ENCODE assay signal across 13 cellular contexts in genomic region chr13:27131906-27132305, GRCh38. TPM values are rescaled to one million over a fixed set of nuclear protein-coding genes. Genes with fewer than 3 reads are reported as not detected.
DNase-seq lines count a peak whose midpoint lies in the region; ATAC-seq and TF ChIP-seq lines count a peak whose summit lies in the region.
"Had no signal": no experiment of that assay in that cellular context is flagged by ENCODE, and none has a peak within 500 bp of the region (broad histone marks: within the 10 kb centered on the region; RNA-seq: fewer than 3 reads in every experiment).

No MANE protein-coding gene starts in this region.

- WGBS in right cardiac atrium = 82% methylated on average over 3 of the region's 3 CpGs

- H3K36me3 Mint-ChIP-seq in activated CD8-positive, alpha-beta memory T cell treated with anti-CD3 and anti-CD28 coated beads, Interleukin-2, amount 10 ng/mL, durations not matched to agents 7 days and 5 days = peaks cover 35% of the 10 kb centered on the region
- H3K36me3 Mint-ChIP-seq in activated naive CD8-positive, alpha-beta T cell treated with anti-CD3 and anti-CD28 coated beads, Interleukin-2, amount 50 U/mL, for 24 hours (ENCODE audit: low read depth) = peaks cover 20% of the 10 kb centered on the region

- ATAC-seq in activated CD8-positive, alpha-beta memory T cell treated with anti-CD3 and anti-CD28 coated beads, Interleukin-2, amount 10 ng/mL, durations not matched to agents 7 days and 5 days = no peak
- no peak for ATAC-seq in activated naive CD8-positive, alpha-beta T cell treated with anti-CD3 and anti-CD28 coated beads, Interleukin-2, amount 50 U/mL, for 24 hours
- no peak for ATAC-seq in right cardiac atrium
- ATAC-seq in GM21717 (IDR thresholded peaks at IDR 0.05; ENCODE audit: unreplicated experiment) = no peak

- H3K4me2 ChIP-seq in MM.1S (ENCODE audit: low read depth, low read length) = peak overlapping the region; percentile 21; the same call in 1 of the 2 replicates

- H3K9me2 ChIP-seq in MM.1S (replicated peaks; ENCODE audit: insufficient read depth, low read length) = no peaks in the 10 kb centered on the region

- H3K4me1 Mint-ChIP-seq in activated CD8-positive, alpha-beta memory T cell treated with anti-CD3 and anti-CD28 coated beads, Interleukin-2, amount 10 ng/mL, durations not matched to agents 7 days and 5 days = peaks cover 79% of the 10 kb centered on the region
- H3K4me1 Mint-ChIP-seq in activated naive CD8-positive, alpha-beta T cell treated with anti-CD3 and anti-CD28 coated beads, Interleukin-2, amount 50 U/mL, for 24 hours = peaks cover 85% of the 10 kb centered on the region

- peak overlapping the region; percentile 38 for H3K4me3 Mint-ChIP-seq in activated CD8-positive, alpha-beta memory T cell treated with anti-CD3 and anti-CD28 coated beads, Interleukin-2, amount 10 ng/mL, durations not matched to agents 7 days and 5 days
- peak overlapping the region; percentile 67 for H3K4me3 Mint-ChIP-seq in activated naive CD8-positive, alpha-beta T cell treated with anti-CD3 and anti-CD28 coated beads, Interleukin-2, amount 50 U/mL, for 24 hours

- CTCF ChIA-PET in activated CD8-positive, alpha-beta memory T cell treated with anti-CD3 and anti-CD28 coated beads, Interleukin-2, amount 10 ng/mL, durations not matched to agents 7 days and 5 days (lab: Charles Lee) = interaction anchor here (0.7 to 3.5 kb wide), 9 partner anchors 9 to 146 kb away, joined by 3 to 9 read pairs (median 4); no protein-coding TSS in a partner anchor

- peaks cover 5% of the 10 kb centered on the region for H3F3A ChIP-seq in MM.1S (ENCODE audit: insufficient read depth, low read length)

- no peaks in the 10 kb centered on the region for H3K9me3 ChIP-seq in MM.1S (replicated peaks; ENCODE audit: insufficient read depth, low read length)
- H3K9me3 ChIP-seq in right cardiac atrium (ENCODE audit: control insufficient read depth, low read length) = no peaks in the 10 kb centered on the region
- peaks cover 0 to 6% of the 10 kb centered on the region in 2 donors for H3K9me3 ChIP-seq in ascending aorta
- H3K9me3 ChIP-seq: transverse colon had no signal

- H3K4me3 ChIP-seq in MM.1S (ENCODE audit: low read length) (no peak overlapping the region), right cardiac atrium (ENCODE audit: low read length) (no peak overlapping the region), ascending aorta (no peak overlapping the region)
- H3K4me3 ChIP-seq: coronary artery, transverse colon had no signal

- no peaks in the 10 kb centered on the region for H4K20me1 ChIP-seq in MM.1S (ENCODE audit: insufficient read depth, low read length)

- peak overlapping the region; percentile 86 for H3K27ac Mint-ChIP-seq in activated CD8-positive, alpha-beta memory T cell treated with anti-CD3 and anti-CD28 coated beads, Interleukin-2, amount 10 ng/mL, durations not matched to agents 7 days and 5 days
- peak overlapping the region; percentile 82 for H3K27ac Mint-ChIP-seq in activated naive CD8-positive, alpha-beta T cell treated with anti-CD3 and anti-CD28 coated beads, Interleukin-2, amount 50 U/mL, for 24 hours

- no peak overlapping the region for H3K9ac ChIP-seq in MM.1S (ENCODE audit: low read length)

- H3K27me3 ChIP-seq in MM.1S (replicated peaks; ENCODE audit: insufficient read depth, low read length) (no peaks in the 10 kb centered on the region), right cardiac atrium (ENCODE audit: control insufficient read depth, insufficient read depth) (no peaks in the 10 kb centered on the region), ascending aorta (no peaks in the 10 kb centered on the region)
- H3K27me3 ChIP-seq: transverse colon had no signal

- H3K27me3 Mint-ChIP-seq in activated CD8-positive, alpha-beta memory T cell treated with anti-CD3 and anti-CD28 coated beads, Interleukin-2, amount 10 ng/mL, durations not matched to agents 7 days and 5 days = no peaks in the 10 kb centered on the region
- no peaks in the 10 kb centered on the region for H3K27me3 Mint-ChIP-seq in activated naive CD8-positive, alpha-beta T cell treated with anti-CD3 and anti-CD28 coated beads, Interleukin-2, amount 50 U/mL, for 24 hours

- intact Hi-C loops in right cardiac atrium (cut with DNase I) = no loop called here
- intact Hi-C loops in ascending aorta (cut with DNase I) = loop anchor here (5.0 kb wide), 1 partner anchor 40 kb away; the partner anchor contains the start of gene USP12

- no peaks in the 10 kb centered on the region for H3K9me3 Mint-ChIP-seq in activated CD8-positive, alpha-beta memory T cell treated with anti-CD3 and anti-CD28 coated beads, Interleukin-2, amount 10 ng/mL, durations not matched to agents 7 days and 5 days (ENCODE audit: low read depth)
- peaks cover 8% of the 10 kb centered on the region for H3K9me3 Mint-ChIP-seq in activated naive CD8-positive, alpha-beta T cell treated with anti-CD3 and anti-CD28 coated beads, Interleukin-2, amount 50 U/mL, for 24 hours

- H3K4me1 ChIP-seq in MM.1S (ENCODE audit: low read length) (peaks cover 17% of the 10 kb centered on the region), right cardiac atrium (ENCODE audit: control insufficient read depth, insufficient read depth, low read length) (peaks cover 5% of the 10 kb centered on the region), ascending aorta (peaks cover 6 to 19% of the 10 kb centered on the region in 2 donors)

- H3K36me3 ChIP-seq in MM.1S (replicated peaks; ENCODE audit: insufficient read depth, low read length) (no peaks in the 10 kb centered on the region), ascending aorta (no peaks in the 10 kb centered on the region)
- H3K36me3 ChIP-seq: transverse colon had no signal

- H3K27ac ChIP-seq in MM.1S (ENCODE audit: low read length) = peak overlapping the region; percentile 32; the same call in 1 of the 2 replicates
- H3K27ac ChIP-seq in right cardiac atrium (ENCODE audit: low read length) = no peak overlapping the region
- H3K27ac ChIP-seq in ascending aorta = no peak overlapping the region
- H3K27ac ChIP-seq: coronary artery had no signal

- peaks cover 28% of the 10 kb centered on the region for H3K79me2 ChIP-seq in MM.1S (ENCODE audit: low read length)

- no peak for DNase-seq in activated CD8-positive, alpha-beta memory T cell treated with anti-CD3 and anti-CD28 coated beads, Interleukin-2, amount 10 ng/mL, durations not matched to agents 7 days and 5 days
- no peak for DNase-seq in activated CD8-positive, alpha-beta memory T cell treated with anti-CD3 and anti-CD28 coated beads for 24 hours
- DNase-seq in MM.1S (no peak), pulmonary artery endothelial cell (ENCODE audit: low read depth, low spot score) (peak; percentile 4), right cardiac atrium (no peak), ascending aorta (ENCODE audit: low spot score in 2 of 2) (no peak)
- DNase-seq in activated naive CD8-positive, alpha-beta T cell treated with anti-CD3 and anti-CD28 coated beads, Interleukin-2, amount 50 U/mL, for 24 hours = no peak
- DNase-seq: DMS 273 treated with DMSO at 0.1 percent for 48 hours, NCI-H1105, NCI-H345, transverse colon had no signal

- TF ChIP-seq CTCF in MM.1S (IDR thresholded peaks at IDR 0.05; ENCODE audit: low read length) (no peak), ascending aorta (IDR thresholded peaks at IDR 0.05) (no peak)

- H2AFZ ChIP-seq in MM.1S (ENCODE audit: low read length) = no peak overlapping the region

RNA-seq across cellular contexts. Expression of gene USP12, which starts 39.7 kb away (rescaled TPM):
- 10 to 100 TPM; 32.0 to 38.9 TPM for total RNA-seq in activated CD8-positive, alpha-beta memory T cell treated with anti-CD3 and anti-CD28 coated beads, Interleukin-2, amount 10 ng/mL, durations not matched to agents 7 days and 5 days
- total RNA-seq in pulmonary artery endothelial cell (34.2 and 40.7 TPM in 2 replicates), right cardiac atrium (10 to 100 TPM; 16.6 to 19.3 (median 18.4) TPM), ascending aorta (8.7 TPM)
- 5.4 TPM for polyA plus RNA-seq in right cardiac atrium
